Comparison of ENCODE assay signal across 17 cellular contexts in the genomic region with DNA sequence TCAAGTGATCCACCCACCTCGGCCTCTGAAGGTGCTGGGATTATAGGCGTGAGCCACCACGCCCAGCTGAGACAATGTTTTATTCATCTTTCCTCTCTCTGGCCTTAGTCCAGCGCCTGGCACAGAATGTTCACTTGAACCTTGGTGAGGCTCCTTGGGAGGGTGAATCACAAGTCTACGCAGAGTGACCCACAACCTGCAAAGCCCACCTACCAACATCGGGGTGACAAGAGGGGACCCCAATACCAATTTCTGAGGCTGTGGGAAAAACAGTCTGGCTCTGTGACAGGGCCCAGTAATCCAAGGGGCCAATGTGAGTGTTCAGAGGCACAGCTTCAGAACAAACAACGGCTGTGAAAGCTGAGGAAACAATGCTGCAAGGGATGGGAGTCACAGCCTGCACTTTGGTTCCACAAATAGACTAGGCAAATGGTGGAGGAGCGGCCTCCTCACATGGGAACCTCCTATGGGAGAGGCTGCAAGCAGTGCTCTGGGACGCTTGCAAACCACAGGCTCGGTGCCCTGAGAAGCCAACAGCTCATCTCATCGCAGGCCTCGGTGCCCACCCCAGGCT. TPM values are rescaled to one million over a fixed set of nuclear protein-coding genes. Genes with fewer than 3 reads are reported as not detected.
DNase-seq lines count a peak whose midpoint lies in the region; ATAC-seq and TF ChIP-seq lines count a peak whose summit lies in the region.
"Had no signal": no experiment of that assay in that cellular context is flagged by ENCODE, and none has a peak within 500 bp of the region (broad histone marks: within the 10 kb centered on the region; RNA-seq: fewer than 3 reads in every experiment).

No MANE protein-coding gene starts in this region.

- H2BK5ac ChIP-seq in neuronal stem cell (ENCODE audit: low read length), result no peak overlapping the region

- H3K36me3 ChIP-seq in GM23338 (ENCODE audit: insufficient read depth) (no peaks in the 10 kb centered on the region), MG63 (no peaks in the 10 kb centered on the region), neuronal stem cell (replicated peaks in 1 of 2; ENCODE audit: control insufficient read depth in 2 of 2, insufficient read depth in 2 of 2, low read length in 2 of 2) (no peaks in the 10 kb centered on the region), PC-3 (ENCODE audit: low read depth, low read length) (no peaks in the 10 kb centered on the region), body of pancreas (replicated peaks in 1 of 2; ENCODE audit: insufficient read depth in 1 of 2, low read depth in 2 of 2) (no peaks in the 10 kb centered on the region)

- no peaks in the 10 kb centered on the region for H3K36me3 Mint-ChIP-seq in GM23338 (ENCODE audit: low read depth)

- H2AK5ac ChIP-seq in neuronal stem cell (ENCODE audit: low read depth, low read length), result no peak overlapping the region

- H4K91ac ChIP-seq in neuronal stem cell (ENCODE audit: low read depth, low read length, poor library complexity), result no peak overlapping the region

- intact Hi-C loops in PC-3 (cut with micrococcal nuclease) (no loop called here), body of pancreas (cut with DNase I) (no loop called here)

- H3K4me1 ChIP-seq in GM23338 (ENCODE audit: insufficient read depth), result peaks cover 11% of the 10 kb centered on the region; the same call in 1 of the 2 replicates
- H3K4me1 ChIP-seq in neuronal stem cell (ENCODE audit: control insufficient read depth in 2 of 2, insufficient read depth in 1 of 2, low read depth in 1 of 2, low read length in 2 of 2), result no peaks in the 10 kb centered on the region
- H3K4me1 ChIP-seq in PC-3 (ENCODE audit: insufficient read depth, low read length), result peaks cover 8% of the 10 kb centered on the region
- H3K4me1 ChIP-seq in body of pancreas, result peaks cover 25% of the 10 kb centered on the region
- H3K4me1 ChIP-seq: Caco-2 had no signal

- ATAC-seq in GM23338 (no peak), PC-3 (no peak), body of pancreas (no peak)

- H3K4ac ChIP-seq in neuronal stem cell (ENCODE audit: low read length), result no peak overlapping the region

- H3K27me3 ChIP-seq in GM23338 (ENCODE audit: insufficient read depth), result no peaks in the 10 kb centered on the region
- H3K27me3 ChIP-seq in MG63, result no peaks in the 10 kb centered on the region
- H3K27me3 ChIP-seq in neuronal stem cell (ENCODE audit: control insufficient read depth in 3 of 3, insufficient read depth in 3 of 3, low read depth in 1 of 3, low read length in 3 of 3), result peaks cover 0 to 3% (median 0%) of the 10 kb centered on the region in 3 experiments
- H3K27me3 ChIP-seq in PC-3 (ENCODE audit: low read length), result no peaks in the 10 kb centered on the region
- H3K27me3 ChIP-seq in body of pancreas, result no peaks in the 10 kb centered on the region

- H3K18ac ChIP-seq in neuronal stem cell (ENCODE audit: low read length), result peak overlapping the region; percentile 28

- no peak overlapping the region for H2BK15ac ChIP-seq in neuronal stem cell (ENCODE audit: low read length)

- WGBS in neuronal stem cell (ENCODE audit: extremely low coverage in 2 of 2, insufficient read length in 2 of 2, insufficient replicate concordance in 1 of 2), 2 donors, result no CpG with 5 or more reads among the region's 12 CpGs
- WGBS in body of pancreas, 2 donors, result 86 to 87% methylated on average over 11 to 12 of the region's 12 CpGs

- no peak overlapping the region for H3K14ac ChIP-seq in neuronal stem cell (ENCODE audit: low read length)

- H3K4me3 ChIP-seq in GM23338 (no peak overlapping the region), MG63 (no peak overlapping the region), neuronal stem cell (ENCODE audit: low read length in 2 of 2) (no peak overlapping the region), PC-3 (ENCODE audit: low read length) (no peak overlapping the region), body of pancreas (no peak overlapping the region)

- H4K20me1 ChIP-seq in GM23338 (replicated peaks; ENCODE audit: insufficient read depth), result no peaks in the 10 kb centered on the region
- H4K20me1 ChIP-seq in PC-3 (ENCODE audit: low read length), result no peaks in the 10 kb centered on the region

- BruUV-seq in PC-3 (replicated peaks; lab: Mats Ljungman, UMichigan), result no TSS peak

- no peaks in the 10 kb centered on the region for H3K9me3 Mint-ChIP-seq in GM23338
- H3K9me3 Mint-ChIP-seq: CD4-positive, alpha-beta T cell had no signal

- no peak overlapping the region for H2BK120ac ChIP-seq in neuronal stem cell (ENCODE audit: low read depth, low read length)

- no peak overlapping the region for H4K8ac ChIP-seq in neuronal stem cell (ENCODE audit: low read depth, low read length)

- no peak overlapping the region for H3K27ac Mint-ChIP-seq in GM23338
- H3K27ac Mint-ChIP-seq: CD4-positive, alpha-beta T cell had no signal

- peaks cover 4% of the 10 kb centered on the region for H3K27me3 Mint-ChIP-seq in GM23338 (ENCODE audit: insufficient read depth, low read depth, poor library complexity)
- H3K27me3 Mint-ChIP-seq: CD4-positive, alpha-beta T cell had no signal

- H3K23ac ChIP-seq in neuronal stem cell (ENCODE audit: low read depth, low read length, poor library complexity), result no peak overlapping the region

- H3K9me3 ChIP-seq in MG63 (no peaks in the 10 kb centered on the region), neuronal stem cell (replicated peaks in 1 of 2; ENCODE audit: control insufficient read depth in 2 of 2, insufficient read depth in 1 of 2, low read depth in 1 of 2, low read length in 2 of 2) (no peaks in the 10 kb centered on the region), PC-3 (ENCODE audit: low read length) (no peaks in the 10 kb centered on the region), body of pancreas (no peaks in the 10 kb centered on the region)
- H3K9me3 ChIP-seq: Caco-2 had no signal

- H3K79me1 ChIP-seq in neuronal stem cell (ENCODE audit: low read depth, low read length), result no peaks in the 10 kb centered on the region

- 0 out of 2 replicates have a peak overlapping the region, but pooled peaks have one; percentile 18 for H2AFZ ChIP-seq in GM23338
- no peak overlapping the region for H2AFZ ChIP-seq in neuronal stem cell (ENCODE audit: low read length)
- no peak overlapping the region for H2AFZ ChIP-seq in PC-3 (ENCODE audit: low read length)

- no peak for TF ChIP-seq CTCF in GM23338 (conservative IDR thresholded peaks at IDR 0.05; ENCODE audit: low read depth in 2 of 2)
- no peak for TF ChIP-seq CTCF in PC-3 (conservative IDR thresholded peaks at IDR 0.05; ENCODE audit: low read depth, low read length)
- no peak for TF ChIP-seq CTCF in GM10266 (IDR thresholded peaks at IDR 0.05; ENCODE audit: control insufficient read depth, insufficient read depth, low read depth, missing control alignments)
- no peak for TF ChIP-seq CTCF in body of pancreas (IDR thresholded peaks at IDR 0.05)

- POLR2A ChIA-PET in PC-3 (lab: Charles Lee; ENCODE audit: unreplicated experiment), result no interaction called here

- DNase-seq in GM23338 (ENCODE audit: low spot score) (no peak), MG63 (peak; percentile 13), epithelial cell of prostate (ENCODE audit: low read depth, low spot score) (no peak), neuronal stem cell (ENCODE audit: low spot score) (no peak), PC-3 (no peak), GM10266 (ENCODE audit: extremely low spot score) (no peak), body of pancreas (no peak)
- DNase-seq in activated effector memory CD4-positive, alpha-beta T cell treated with Interleukin-2 at 50 U/mL for 16 hours, result no peak
- DNase-seq: CD4-positive, alpha-beta T cell; KBM-7; NCI-H1092 treated with DMSO at 0.1 percent for 48 hours; NCI-H1436 treated with DMSO at 0.1 percent for 48 hours; NCI-H1930; NCI-H510A treated with DMSO at 0.1 percent for 48 hours; NCI-H82; Right ventricle myocardium superior had no signal

- CTCF ChIA-PET in PC-3 (lab: Charles Lee), result no interaction called here

- no peaks in the 10 kb centered on the region for H3K79me2 ChIP-seq in GM23338 (replicated peaks; ENCODE audit: insufficient read depth)
- no peaks in the 10 kb centered on the region for H3K79me2 ChIP-seq in PC-3 (ENCODE audit: low read length)

- H3K4me1 Mint-ChIP-seq in GM23338, result peaks cover 15% of the 10 kb centered on the region; the same call in 2 of the 3 replicates

- H2BK12ac ChIP-seq in neuronal stem cell (ENCODE audit: low read length), result no peak overlapping the region

- H3F3A ChIP-seq in GM23338 (replicated peaks; ENCODE audit: low read depth) (no peaks in the 10 kb centered on the region), PC-3 (ENCODE audit: low read length, unreplicated experiment) (no peaks in the 10 kb centered on the region)

- no peak overlapping the region for H3K4me3 Mint-ChIP-seq in GM23338
- H3K4me3 Mint-ChIP-seq: CD4-positive, alpha-beta T cell had no signal

- H3K9me2 ChIP-seq in GM23338 (ENCODE audit: insufficient read depth) (no peaks in the 10 kb centered on the region), PC-3 (replicated peaks; ENCODE audit: low read length) (no peaks in the 10 kb centered on the region)

- no peak overlapping the region for H3K27ac ChIP-seq in GM23338 (ENCODE audit: low read depth)
- H3K27ac ChIP-seq in epithelial cell of prostate, result peak overlapping the region; percentile 3
- H3K27ac ChIP-seq in neuronal stem cell (replicated peaks; ENCODE audit: low read length), result no peak overlapping the region
- H3K27ac ChIP-seq in PC-3 (ENCODE audit: low read length), result no peak overlapping the region
- no peak overlapping the region for H3K27ac ChIP-seq in body of pancreas

- TF ChIP-seq POLR2A in body of pancreas (IDR thresholded peaks at IDR 0.05), result no peak

- H3K4me2 ChIP-seq in GM23338 (no peak overlapping the region), neuronal stem cell (ENCODE audit: insufficient read depth, low read length, poor library complexity, severe bottlenecking) (no peak overlapping the region), PC-3 (ENCODE audit: low read length) (no peak overlapping the region)

- H3K9ac ChIP-seq in neuronal stem cell (ENCODE audit: low read depth, low read length, poor library complexity) (no peak overlapping the region), PC-3 (ENCODE audit: low read length) (no peak overlapping the region)

RNA-seq across cellular contexts. Expression of gene MALSU1, which starts 5.6 kb away (rescaled TPM):
- total RNA-seq in GM23338 (2014; rRNA removed; shearing (Covaris generic)), result 96.8 and 112 TPM in 2 replicates
- 190 and 209 TPM in 2 replicates for polyA plus RNA-seq in GM23338 (2016; fragmentation: Nextera tagmentation; extraction: Ambion mirVana)
- 70.8 and 163 TPM in 2 replicates for total RNA-seq in MG63 (2014; rRNA removed; shearing (Covaris generic); ENCODE audit: low replicate concordance)
- polyA plus RNA-seq in neuronal stem cell (2013, experiment 1 of 2), result 63.6 TPM
- polyA plus RNA-seq in neuronal stem cell (2013, experiment 2 of 2), result 64.1 TPM
- 284 and 306 TPM in 2 replicates for total RNA-seq in PC-3 (2014; rRNA removed)
- 10 to 100 TPM in 1 of 2 donors, 1 to 10 TPM in 1; 6.3 to 57.9 TPM for total RNA-seq in body of pancreas

RNA-seq across cellular contexts. Expression of gene GPNMB, which starts 47.0 kb away (rescaled TPM):
- total RNA-seq in GM23338 (2014; rRNA removed; shearing (Covaris generic)), result 0.76 and 1.4 TPM in 2 replicates
- 1.0 and 1.2 TPM in 2 replicates for polyA plus RNA-seq in GM23338 (2016; fragmentation: Nextera tagmentation; extraction: Ambion mirVana)
- 65.4 and 106 TPM in 2 replicates for total RNA-seq in MG63 (2014; rRNA removed; shearing (Covaris generic); ENCODE audit: low replicate concordance)
- 0.24 TPM for polyA plus RNA-seq in neuronal stem cell (2013, experiment 1 of 2)
- polyA plus RNA-seq in neuronal stem cell (2013, experiment 2 of 2), result 0.17 TPM
- total RNA-seq in PC-3 (2014; rRNA removed), result 0.04 TPM in 1 of 2 replicates, not detected in the other
- total RNA-seq in body of pancreas, result 10 to 100 TPM; 17.5 to 18.9 TPM
- total RNA-seq: CD4-positive, alpha-beta T cell had no signal
